ENCODE assay signal across 8 cellular contexts in genomic region chr11:75031771-75032549, GRCh38. TPM values are rescaled to one million over a fixed set of nuclear protein-coding genes. Genes with fewer than 3 reads are reported as not detected.
DNase-seq lines count a peak whose midpoint lies in the region; ATAC-seq and TF ChIP-seq lines count a peak whose summit lies in the region.

No MANE protein-coding gene starts in this region.

- no peaks in the 10 kb centered on the region for H3K27me3 ChIP-seq in colonic mucosa
- H3K27me3 ChIP-seq in liver (ENCODE audit: control insufficient read depth in 4 of 4, insufficient read depth in 4 of 4, low read length in 3 of 4): no peaks in the 10 kb centered on the region

- 66% methylated on average over 8 of the region's 8 CpGs for WGBS in liver

- H3K4me3 ChIP-seq in colonic mucosa (no peak overlapping the region), liver (ENCODE audit: low read depth in 1 of 3, low read length in 3 of 3) (no peak overlapping the region)

- ATAC-seq in GM18868 (IDR thresholded peaks at IDR 0.05; ENCODE audit: unreplicated experiment): no peak

- TF ChIP-seq RAD21 in liver (IDR thresholded peaks at IDR 0.05): peak; percentile 78 to 89

- no peaks in the 10 kb centered on the region for H3K9me3 ChIP-seq in colonic mucosa
- no peaks in the 10 kb centered on the region for H3K9me3 ChIP-seq in liver (ENCODE audit: control insufficient read depth in 4 of 4, low read length in 3 of 4)

- no peaks in the 10 kb centered on the region for H3K4me1 ChIP-seq in colonic mucosa
- no peaks in the 10 kb centered on the region for H3K4me1 ChIP-seq in liver (ENCODE audit: control insufficient read depth in 4 of 4, insufficient read depth in 4 of 4, low read length in 3 of 4)

- H3K36me3 ChIP-seq in colonic mucosa (no peaks in the 10 kb centered on the region), liver (ENCODE audit: control insufficient read depth in 4 of 4, insufficient read depth in 3 of 4, low read depth in 1 of 4, low read length in 3 of 4) (no peaks in the 10 kb centered on the region)

- peak; percentile 49 for DNase-seq in NCI-H2227 (lab: John Stamatoyannopoulos, UW; ENCODE audit: unreplicated experiment)
- DNase-seq in NCI-H2227 treated with DMSO at 0.1 percent for 48 hours (lab: John Stamatoyannopoulos, UW): no peak
- peak; percentile 17 for DNase-seq in NCI-H2029 (lab: John Stamatoyannopoulos, UW)
- DNase-seq in activated CD4-positive, alpha-beta T cell treated with anti-CD3 and anti-CD28 coated beads for 48 hours: peak; percentile 82
- peak; percentile 77 for DNase-seq in colonic mucosa
- peak; percentile 47 for DNase-seq in stimulated activated CD8-positive, alpha-beta memory T cell treated with anti-CD3 and anti-CD28 coated beads, Interleukin-12 subunit alpha, Interleukin-12 subunit beta, amount 100 ng/mL, for 1 hour (ENCODE audit: low read depth)

- H3K9ac ChIP-seq in colonic mucosa (ENCODE audit: low read depth in 2 of 2, low read length in 2 of 2) (no peak overlapping the region), liver (ENCODE audit: low read depth in 1 of 2, low read length in 2 of 2) (no peak overlapping the region)

- peak; percentile 59 for TF ChIP-seq CTCF in colonic mucosa (IDR thresholded peaks at IDR 0.05)
- peak; percentile 75 for TF ChIP-seq CTCF in liver (IDR thresholded peaks at IDR 0.05; ENCODE audit: low read depth, low read length, missing input control)

- H3K27ac ChIP-seq in colonic mucosa: no peak overlapping the region
- H3K27ac ChIP-seq in liver (ENCODE audit: low read depth in 1 of 2, low read length in 2 of 2): no peak overlapping the region

- intact Hi-C loops in colonic mucosa (cut with DNase I): loop anchor here (2.0 kb wide), 1 partner anchor 103 kb away; no protein-coding TSS in a partner anchor

TF ChIP-seq in liver, 16 proteins besides CTCF, POLR2A, EP300 and RAD21:
- TF ChIP-seq TAF1 (conservative IDR thresholded peaks at IDR 0.05) (no peak), FOXA2 (IDR thresholded peaks at IDR 0.05) (no peak), REST (IDR thresholded peaks at IDR 0.05) (no peak), FOXA1 (IDR thresholded peaks at IDR 0.05) (no peak), ATF3 (IDR thresholded peaks at IDR 0.05) (no peak), GABPA (IDR thresholded peaks at IDR 0.05 in 1 of 2, conservative IDR thresholded peaks at IDR 0.05 in 1 of 2) (no peak), JUND (IDR thresholded peaks at IDR 0.05) (no peak), EGR1 (IDR thresholded peaks at IDR 0.05; ENCODE audit: low read depth in 2 of 2) (no peak), HNF4G (IDR thresholded peaks at IDR 0.05) (no peak)
TF ChIP-seq in liver: peak in this region for 0.

RNA-seq across cellular contexts. Expression of gene NEU3, which starts 43.2 kb away (rescaled TPM):
- total RNA-seq in colonic mucosa (1 to 10 TPM; 3.3 to 8.1 TPM), liver (1 to 10 TPM; 8.0 to 9.5 TPM)
- polyA plus RNA-seq in liver: 1 to 10 TPM; 2.7 TPM
